In genomic region chr1:177948336-177948972, GRCh38 we compare ENCODE assay signal across 9 cellular contexts. TPM values are rescaled to one million over a fixed set of nuclear protein-coding genes. Genes with fewer than 3 reads are reported as not detected.
A peak's percentile ranks its signal among the peaks of the same experiment; 100 is the strongest.
DNase-seq lines count a peak whose midpoint lies in the region; ATAC-seq and TF ChIP-seq lines count a peak whose summit lies in the region.
"Had no signal": no experiment of that assay in that cellular context is flagged by ENCODE, and none has a peak within 500 bp of the region (broad histone marks: within the 10 kb centered on the region; RNA-seq: fewer than 3 reads in every experiment).

No MANE protein-coding gene starts in this region.

- TF ChIP-seq CTCF in natural killer cell (IDR thresholded peaks at IDR 0.05) (peak; percentile 44), LNCaP clone FGC (IDR thresholded peaks at IDR 0.05; ENCODE audit: control insufficient read depth, extremely low read depth, insufficient read depth) (peak; percentile 87), Panc1 (IDR thresholded peaks at IDR 0.05) (peak; percentile 95), lung (IDR thresholded peaks at IDR 0.05; ENCODE audit: control extremely low read depth, extremely low read depth) (peak; percentile 59), upper lobe of left lung (IDR thresholded peaks at IDR 0.05) (peak; percentile 67 to 84 (median 78))

- H3K27me3 Mint-ChIP-seq in natural killer cell (ENCODE audit: low read depth in 2 of 2), result no peaks in the 10 kb centered on the region
- H3K27me3 Mint-ChIP-seq in natural killer cell treated with Interleukin-12 subunit alpha and Interleukin-12 subunit beta and Interleukin-15 and Interleukin-18, amount 100 ng/mL, for 72 hours, result no peaks in the 10 kb centered on the region

- no peak overlapping the region for H3K4me3 Mint-ChIP-seq in natural killer cell
- H3K4me3 Mint-ChIP-seq in natural killer cell treated with Interleukin-12 subunit alpha and Interleukin-12 subunit beta and Interleukin-15 and Interleukin-18, amount 100 ng/mL, for 72 hours, result no peak overlapping the region

- H3K4me1 ChIP-seq in Panc1 (ENCODE audit: control insufficient read depth, insufficient read depth, low read length) (no peaks in the 10 kb centered on the region), lung (ENCODE audit: control insufficient read depth in 2 of 2, insufficient read depth in 2 of 2, low read length in 2 of 2) (no peaks in the 10 kb centered on the region), upper lobe of left lung (no peaks in the 10 kb centered on the region)

- H3K4me3 ChIP-seq in LNCaP clone FGC (ENCODE audit: low read depth, low read length) (no peak overlapping the region), Panc1 (ENCODE audit: low read depth in 2 of 2, low read length in 2 of 2) (no peak overlapping the region), lung (no peak overlapping the region), upper lobe of left lung (no peak overlapping the region)

- POLR2A ChIA-PET in Panc1 (lab: Charles Lee), result no interaction called here

- in situ Hi-C loops in Panc1 (cut with HindIII; ENCODE audit: low pct_unique_long_range_greater_than_20kb, low sequenced_read_pairs), result no loop called here

- H3K27me3 ChIP-seq in Panc1 (ENCODE audit: control insufficient read depth, insufficient read depth, low read length) (no peaks in the 10 kb centered on the region), lung (ENCODE audit: control insufficient read depth, insufficient read depth) (no peaks in the 10 kb centered on the region), upper lobe of left lung (no peaks in the 10 kb centered on the region)

- DNase-seq in natural killer cell (no peak), H4 (ENCODE audit: low spot score) (peak; percentile 51), LNCaP clone FGC (ENCODE audit: low read depth) (peak; percentile 46), Panc1 (ENCODE audit: low read depth, low spot score) (peak; percentile 62), dermis microvascular lymphatic vessel endothelial cell (ENCODE audit: low read depth in 2 of 2) (peak; percentile 30 to 72), lung (ENCODE audit: low spot score) (peak; percentile 54), upper lobe of left lung (peak in 1 of 2 donors; percentile 32)
- no peak for DNase-seq in natural killer cell treated with Interleukin-12 subunit alpha and Interleukin-12 subunit beta and Interleukin-15 and Interleukin-18, amount 100 ng/mL, for 72 hours (ENCODE audit: low spot score)

- BruUV-seq in Panc1 (replicated peaks; lab: Mats Ljungman, UMichigan), result no TSS peak

- TF ChIP-seq POLR2A in upper lobe of left lung (IDR thresholded peaks at IDR 0.05), result no peak

- no peak overlapping the region for H3K27ac ChIP-seq in Panc1 (ENCODE audit: low read length)
- no peak overlapping the region for H3K27ac ChIP-seq in lung (ENCODE audit: low read depth in 1 of 2, low read length in 1 of 2)
- H3K27ac ChIP-seq in upper lobe of left lung, result no peak overlapping the region

- WGBS in lung, 2 donors, result 21% methylated on average over 8 of the region's 8 CpGs
- 21% methylated on average over 8 of the region's 8 CpGs for WGBS in upper lobe of left lung, 2 donors

- intact Hi-C loops in natural killer cell (cut with micrococcal nuclease), result no loop called here
- intact Hi-C loops in Panc1 (cut with micrococcal nuclease; ENCODE audit: unreplicated experiment), result loop anchor here (5.0 kb wide), 2 partner anchors 166 to 1051 kb away; no protein-coding TSS in a partner anchor

- H3K27ac Mint-ChIP-seq in natural killer cell, result no peak overlapping the region
- no peak overlapping the region for H3K27ac Mint-ChIP-seq in natural killer cell treated with Interleukin-12 subunit alpha and Interleukin-12 subunit beta and Interleukin-15 and Interleukin-18, amount 100 ng/mL, for 72 hours

- peaks cover 0 to 3% of the 10 kb centered on the region in 2 donors for H3K9me3 Mint-ChIP-seq in natural killer cell
- no peaks in the 10 kb centered on the region for H3K9me3 Mint-ChIP-seq in natural killer cell treated with Interleukin-12 subunit alpha and Interleukin-12 subunit beta and Interleukin-15 and Interleukin-18, amount 100 ng/mL, for 72 hours

- CTCF ChIA-PET in Panc1 (lab: Charles Lee), result interaction anchor here (0.6 kb wide), 1 partner anchor 144 kb away, joined by 3 read pairs; no protein-coding TSS in a partner anchor

- peak in 1 of 3 donors; percentile 47 for ATAC-seq in natural killer cell
- no peak for ATAC-seq in natural killer cell treated with Interleukin-12 subunit alpha and Interleukin-12 subunit beta and Interleukin-15 and Interleukin-18, amount 100 ng/mL, for 72 hours
- peak; percentile 78 for ATAC-seq in Panc1
- ATAC-seq in lung (ENCODE audit: insufficient read depth, low FRiP score), result peak; percentile 81
- peak; percentile 66 to 79 for ATAC-seq in upper lobe of left lung (ENCODE audit: low FRiP score in 2 of 2)

- H3K36me3 Mint-ChIP-seq in natural killer cell, result no peaks in the 10 kb centered on the region
- no peaks in the 10 kb centered on the region for H3K36me3 Mint-ChIP-seq in natural killer cell treated with Interleukin-12 subunit alpha and Interleukin-12 subunit beta and Interleukin-15 and Interleukin-18, amount 100 ng/mL, for 72 hours

- H3K36me3 ChIP-seq in Panc1 (ENCODE audit: control insufficient read depth, insufficient read depth, low read length), result no peaks in the 10 kb centered on the region
- peaks cover 0 to 4% of the 10 kb centered on the region in 2 donors for H3K36me3 ChIP-seq in lung (ENCODE audit: control insufficient read depth in 2 of 2, insufficient read depth in 2 of 2, low read length in 2 of 2)
- peaks cover 0 to under 1% (median 0%) of the 10 kb centered on the region in 4 donors for H3K36me3 ChIP-seq in upper lobe of left lung

- H3K9me3 ChIP-seq in Panc1 (ENCODE audit: control insufficient read depth, insufficient read depth, low read depth, low read length) (no peaks in the 10 kb centered on the region), lung (ENCODE audit: control insufficient read depth in 2 of 2, insufficient read depth in 1 of 2, low read length in 1 of 2) (no peaks in the 10 kb centered on the region), upper lobe of left lung (no peaks in the 10 kb centered on the region)

- no peak for TF ChIP-seq EP300 in upper lobe of left lung (IDR thresholded peaks at IDR 0.05)

- no peaks in the 10 kb centered on the region for H3K4me1 Mint-ChIP-seq in natural killer cell
- peaks cover 0 to 5% of the 10 kb centered on the region in 2 donors for H3K4me1 Mint-ChIP-seq in natural killer cell treated with Interleukin-12 subunit alpha and Interleukin-12 subunit beta and Interleukin-15 and Interleukin-18, amount 100 ng/mL, for 72 hours (ENCODE audit: low read depth in 2 of 2)

RNA-seq across cellular contexts. Expression of gene SEC16B, which starts 21.4 kb away (rescaled TPM):
- total RNA-seq in natural killer cell, result under 1 TPM in 1 of 3 donors, not detected in 2; 0.31 TPM
- not detected for total RNA-seq in natural killer cell treated with Interleukin-12 subunit alpha and Interleukin-12 subunit beta and Interleukin-15 and Interleukin-18, amount 100 ng/mL, for 72 hours
- total RNA-seq in H4 (2014; rRNA removed; shearing (Covaris generic)), result 0.04 and 0.27 TPM in 2 replicates
- total RNA-seq in Panc1 (2021; ENCODE audit: unreplicated experiment), result 0.39 TPM
- 3.7 TPM for polyA plus RNA-seq in Panc1 (2012; ENCODE audit: insufficient read length)
- 0.39 and 1.1 TPM in 2 replicates for total RNA-seq in dermis microvascular lymphatic vessel endothelial cell
- total RNA-seq in lung, result 1 to 10 TPM; 1.3 to 1.5 TPM
- 1 to 10 TPM in 1 of 2 donors, under 1 TPM in 1; 0.74 to 2.6 TPM for polyA plus RNA-seq in lung
- total RNA-seq in upper lobe of left lung, result 10 to 100 TPM in 1 of 6 donors, 1 to 10 TPM in 5; 1.3 to 26.2 (median 3.1) TPM
- total RNA-seq: mononuclear cell had no signal

Comparison
In these comparisons a context has a peak if more than half of its experiments do, and no peak if none do; other contexts are left out.
1. ATAC-seq: peak in Panc1 (single experiment), lung (single experiment) and upper lobe of left lung (2 of 2); none in natural killer cell treated with Interleukin-12 subunit alpha and Interleukin-12 subunit beta and Interleukin-15 and Interleukin-18, amount 100 ng/mL, for 72 hours (0 of 2).
2. DNase-seq: peak in H4 (single experiment), LNCaP clone FGC (single experiment), Panc1 (single experiment), dermis microvascular lymphatic vessel endothelial cell (2 of 2) and lung (single experiment); none in natural killer cell (single experiment) and natural killer cell treated with Interleukin-12 subunit alpha and Interleukin-12 subunit beta and Interleukin-15 and Interleukin-18, amount 100 ng/mL, for 72 hours (single experiment).
3. CTCF ChIP-seq: peak in every context shown above with its lines; median percentile 95 in Panc1; 87 in LNCaP clone FGC; 78 in upper lobe of left lung; 59 in lung; 44 in natural killer cell.